Comparison of ENCODE assay signal across 5 cellular contexts in the genomic region with DNA sequence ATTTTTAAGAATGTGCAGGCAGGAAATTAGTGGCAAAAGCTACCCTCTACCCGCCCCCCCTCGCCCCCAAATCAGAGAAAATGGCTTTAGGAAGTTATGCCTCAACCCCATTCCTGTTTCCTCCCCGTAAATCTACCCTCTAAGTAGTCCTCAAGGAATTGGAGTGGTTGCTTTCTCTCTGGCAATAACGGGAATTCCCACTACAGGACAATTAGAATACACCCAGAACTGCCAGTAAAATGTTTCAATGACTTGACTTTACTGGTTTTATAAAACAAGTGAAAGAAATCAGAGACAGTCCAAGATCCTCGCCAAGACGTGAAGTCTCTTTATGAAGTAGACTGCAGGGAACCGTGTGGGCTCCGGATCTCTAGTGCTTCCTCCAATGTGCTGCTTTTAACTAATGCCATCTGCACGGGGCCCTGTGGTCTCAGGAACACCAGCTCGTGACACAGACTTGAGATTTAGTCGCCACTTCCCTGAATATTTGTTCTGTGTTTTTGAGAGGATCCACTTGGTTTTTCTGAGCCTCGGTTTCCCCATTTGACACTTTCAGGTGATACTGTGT.
"Had no signal": no experiment of that assay in that cellular context is flagged by ENCODE, and none has a peak within 500 bp of the region (broad histone marks: within the 10 kb centered on the region; RNA-seq: fewer than 3 reads in every experiment).

No MANE protein-coding gene starts in this region.

- H3K9me3 ChIP-seq: pancreas had no signal

- ATAC-seq: esophagus mucosa, pancreas, SK-N-SH treated with all-trans-retinoic acid at 6 μM for 48 hours had no signal

- DNase-seq: amniotic stem cell, nephron progenitor cell, pancreas had no signal

- H3K36me3 ChIP-seq: pancreas had no signal

- H3K27ac ChIP-seq: pancreas had no signal

- H3K4me3 ChIP-seq: pancreas had no signal

- H3K4me1 ChIP-seq: pancreas had no signal
